9 cellular contexts compared by ENCODE assay signal in the genomic region with DNA sequence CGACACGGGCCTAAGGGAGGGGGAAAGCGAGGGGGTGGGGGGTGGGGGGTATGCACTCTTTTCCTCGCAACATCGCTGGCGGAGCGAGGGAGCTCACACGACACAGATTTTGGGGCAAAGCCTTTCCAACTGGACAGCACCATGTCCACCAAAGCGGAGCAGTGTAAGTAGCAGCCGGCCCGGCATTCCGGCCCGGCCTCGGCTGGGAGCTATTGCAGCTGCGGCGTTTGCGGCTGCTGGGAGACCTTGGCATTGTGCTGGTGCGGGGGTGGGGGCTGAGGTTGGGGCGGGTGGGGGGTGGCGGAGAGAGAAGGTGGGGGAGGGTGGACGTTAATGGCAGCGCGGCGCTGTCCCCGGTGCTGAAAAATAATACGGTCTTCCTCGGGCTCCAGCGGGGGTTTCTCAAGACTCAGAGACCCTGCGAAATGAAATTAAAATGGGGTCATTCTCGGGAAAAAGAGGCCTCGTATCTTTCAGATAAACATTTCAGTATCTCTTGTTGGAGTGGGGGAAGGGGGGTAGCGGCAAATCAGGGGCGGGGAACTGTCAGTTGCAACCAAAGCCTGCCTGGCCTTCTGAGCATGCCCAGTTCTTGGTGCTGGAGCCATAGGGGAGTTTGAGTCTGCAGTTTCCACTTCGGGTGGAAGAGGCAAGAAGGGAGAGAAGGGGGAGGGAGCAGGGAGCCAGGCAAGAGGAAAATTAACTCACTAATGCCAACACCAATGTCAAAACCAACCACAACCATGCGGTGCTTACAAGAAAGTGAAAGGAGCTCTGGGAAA. TPM values are rescaled to one million over a fixed set of nuclear protein-coding genes. Genes with fewer than 3 reads are reported as not detected.
DNase-seq lines count a peak whose midpoint lies in the region; ATAC-seq and TF ChIP-seq lines count a peak whose summit lies in the region.
"Had no signal": no experiment of that assay in that cellular context is flagged by ENCODE, and none has a peak within 500 bp of the region (broad histone marks: within the 10 kb centered on the region; RNA-seq: fewer than 3 reads in every experiment).

Gene UNC79, plus strand, starts transcription at position 51 of the 782 bp plus-strand sequence. Its CDS starts 91 bp downstream, at position 142.

- in situ Hi-C loops in brain microvascular endothelial cell (cut with HindIII; ENCODE audit: low pct_ligation_motif_present, low sequenced_read_pairs): no loop called here

- TF ChIP-seq CTCF in brain microvascular endothelial cell (IDR thresholded peaks at IDR 0.05; ENCODE audit: low read depth, low read length, missing control alignments) (no peak), left lung (IDR thresholded peaks at IDR 0.05) (no peak)

- no peaks in the 10 kb centered on the region for H3K36me3 ChIP-seq in brain microvascular endothelial cell (replicated peaks)
- H3K36me3 ChIP-seq in left lung: no peaks in the 10 kb centered on the region

- H3K4me1 ChIP-seq in left lung: no peaks in the 10 kb centered on the region

- H3K27ac ChIP-seq in brain microvascular endothelial cell: no peak within 1 kb of the TSS
- no peak within 1 kb of the TSS for H3K27ac ChIP-seq in left lung

- peaks cover 0 to 13% of the 10 kb centered on the region in 2 donors for H3K9me3 ChIP-seq in left lung

- H3K27me3 ChIP-seq in brain microvascular endothelial cell (replicated peaks) (peaks cover 7% of the 10 kb centered on the region), left lung (peaks cover 21 to 59% of the 10 kb centered on the region in 2 donors)

- H3K4me3 ChIP-seq in brain microvascular endothelial cell (ENCODE audit: low read depth, low read length) (peak within 1 kb of the TSS; percentile 37), left lung (no peak within 1 kb of the TSS)

- DNase-seq in COLO829 (ENCODE audit: low spot score) (peak; percentile 8), NCI-H2029 treated with DMSO at 0.1 percent for 48 hours (lab: John Stamatoyannopoulos, UW) (peak; percentile 35), brain microvascular endothelial cell (peak; percentile 1), left lung (peak in 1 of 2 donors; percentile 54), NAMALWA (ENCODE audit: low spot score) (no peak)
- DNase-seq in effector CD4-positive, alpha-beta T cell: no peak

- intact Hi-C loops in left lung (cut with DNase I): no loop called here

- peak; percentile 41 for ATAC-seq in left lung
- ATAC-seq in HG03280 (IDR thresholded peaks at IDR 0.05; ENCODE audit: unreplicated experiment): no peak
- no peak for ATAC-seq in GM19351 (IDR thresholded peaks at IDR 0.05; ENCODE audit: unreplicated experiment)

RNA-seq across cellular contexts. Expression of gene UNC79, which starts in this region (rescaled TPM):
- under 1 TPM; 0.13 to 0.20 TPM for total RNA-seq in left lung
- total RNA-seq: T-helper 1 cell treated with Interleukin-12 subunit alpha and Interleukin-12 subunit beta and Interleukin-4 antibody, amounts not matched to agents 30 ng/mL and 1 ng/mL, for 36 hours had no signal

Comparison
In these comparisons a context has a peak if more than half of its experiments do, and no peak if none do; other contexts are left out.
1. Peak in ATAC-seq in left lung; RNA of the gene not detected or under 1 TPM.
2. DNase-seq: peak in COLO829 (single experiment), NCI-H2029 treated with DMSO at 0.1 percent for 48 hours (single experiment) and brain microvascular endothelial cell (single experiment); none in effector CD4-positive, alpha-beta T cell (single experiment) and NAMALWA (single experiment).